In genomic region chr6:158825038-158825950, GRCh38 we compare ENCODE assay signal across 17 cellular contexts. TPM values are rescaled to one million over a fixed set of nuclear protein-coding genes. Genes with fewer than 3 reads are reported as not detected.
DNase-seq lines count a peak whose midpoint lies in the region; ATAC-seq, FAIRE-seq and TF ChIP-seq lines count a peak whose summit lies in the region.
"Had no signal": no experiment of that assay in that cellular context is flagged by ENCODE, and none has a peak within 500 bp of the region (broad histone marks: within the 10 kb centered on the region; RNA-seq: fewer than 3 reads in every experiment).

No MANE protein-coding gene starts in this region.

- H3K36me3 ChIP-seq in HEK293 (ENCODE audit: control insufficient read depth in 2 of 2, insufficient read depth in 1 of 2, low read length in 2 of 2) (no peaks in the 10 kb centered on the region), H1 (ENCODE audit: control insufficient read depth in 2 of 4, insufficient read depth in 4 of 4, low read length in 3 of 4) (no peaks in the 10 kb centered on the region), liver (ENCODE audit: control insufficient read depth in 4 of 4, insufficient read depth in 3 of 4, low read depth in 1 of 4, low read length in 3 of 4) (no peaks in the 10 kb centered on the region), smooth muscle cell (ENCODE audit: low read depth) (no peaks in the 10 kb centered on the region)

- CTCF ChIA-PET in HEK293 (lab: Yijun Ruan, JAX) (no interaction called here), H1 (lab: Charles Lee; ENCODE audit: partially characterized antibody) (interaction anchor here (0.6 to 1.6 kb wide), 8 partner anchors 8 to 203 kb away, joined by 3 read pairs; no protein-coding TSS in a partner anchor)

- H3K27me3 ChIP-seq in H1 (replicated peaks in 1 of 4; ENCODE audit: control insufficient read depth in 3 of 4, extremely low read depth in 1 of 4, insufficient read depth in 3 of 4, low read length in 3 of 4) (peaks cover 0 to 1% (median 0%) of the 10 kb centered on the region in 4 experiments; a peak in 3 of 7 replicates), liver (ENCODE audit: control insufficient read depth in 4 of 4, insufficient read depth in 4 of 4, low read length in 3 of 4) (no peaks in the 10 kb centered on the region), smooth muscle cell (ENCODE audit: low read depth) (no peaks in the 10 kb centered on the region)

- no peaks in the 10 kb centered on the region for H3F3A ChIP-seq in smooth muscle cell (ENCODE audit: low read depth)

- no peaks in the 10 kb centered on the region for H3K79me1 ChIP-seq in H1 (ENCODE audit: low read depth, low read length)

- H2AFZ ChIP-seq in H1 (ENCODE audit: low read length) (peak overlapping the region; percentile 47; the same call in 1 of the 2 replicates), smooth muscle cell (ENCODE audit: low read depth) (peak overlapping the region; percentile 31)

- H3K9me3 ChIP-seq in HEK293 (ENCODE audit: control insufficient read depth, insufficient read depth, low read depth, low read length) (no peaks in the 10 kb centered on the region), H1 (ENCODE audit: insufficient read depth in 2 of 2, low read depth in 1 of 2, low read length in 1 of 2) (peaks cover 0 to under 1% of the 10 kb centered on the region in 2 experiments; a peak in 1 of 4 replicates), liver (ENCODE audit: control insufficient read depth in 4 of 4, low read length in 3 of 4) (no peaks in the 10 kb centered on the region), smooth muscle cell (replicated peaks; ENCODE audit: low read depth) (no peaks in the 10 kb centered on the region)

- H3K23me2 ChIP-seq in H1 (ENCODE audit: low read depth, low read length) = no peaks in the 10 kb centered on the region

- no peak overlapping the region for H4K91ac ChIP-seq in H1 (replicated peaks; ENCODE audit: insufficient read length, low read length)

- no peak overlapping the region for H4K5ac ChIP-seq in H1 (ENCODE audit: insufficient read length, low read depth, low read length)

- H3K56ac ChIP-seq in H1 (replicated peaks; ENCODE audit: insufficient read length, low read depth, low read length) = no peak overlapping the region

- H2BK120ac ChIP-seq in H1 (replicated peaks; ENCODE audit: low read depth, low read length) = peak overlapping the region; percentile 44

- DNase-seq in H1 (ENCODE audit: low read depth in 1 of 2, low spot score in 2 of 2) (no peak), smooth muscle cell (lab: John Stamatoyannopoulos, UW; ENCODE audit: unreplicated experiment) (no peak), nucleus accumbens (lab: John Stamatoyannopoulos, UW) (no peak), endothelial cell (ENCODE audit: low spot score) (no peak)
- DNase-seq: activated naive CD4-positive, alpha-beta T cell treated with Interleukin-2 at 50 U/mL for 16 hours; AML-193; DMS79; effector CD8-positive, alpha-beta T cell; foreskin melanocyte; NCI-H1417 treated with DMSO at 0.1 percent for 48 hours; NCI-H345 had no signal

- H3K4me1 ChIP-seq in HEK293 (ENCODE audit: control insufficient read depth, insufficient read depth, low read length) (no peaks in the 10 kb centered on the region), H1 (replicated peaks in 1 of 4; ENCODE audit: control insufficient read depth in 3 of 4, insufficient read depth in 4 of 4, low read length in 3 of 4) (peaks cover 0 to 8% (median 5%) of the 10 kb centered on the region in 4 experiments; a peak in 3 of 7 replicates), liver (ENCODE audit: control insufficient read depth in 4 of 4, insufficient read depth in 4 of 4, low read length in 3 of 4) (peaks cover 0 to 6% (median under 1%) of the 10 kb centered on the region in 4 donors), smooth muscle cell (ENCODE audit: low read depth) (no peaks in the 10 kb centered on the region)

- no peaks in the 10 kb centered on the region for H4K20me1 ChIP-seq in H1 (replicated peaks in 1 of 2; ENCODE audit: control insufficient read depth in 1 of 2, insufficient read depth in 2 of 2, low read length in 2 of 2)
- H4K20me1 ChIP-seq in smooth muscle cell (ENCODE audit: low read depth) = no peaks in the 10 kb centered on the region

- no peaks in the 10 kb centered on the region for H3K9me3 Mint-ChIP-seq in endothelial cell (ENCODE audit: unreplicated experiment)
- H3K9me3 Mint-ChIP-seq: stimulated activated naive CD8-positive, alpha-beta T cell treated with anti-CD3 and anti-CD28 coated beads, Interleukin-15, Interleukin-2, amounts not matched to agents 100 ng/mL and 50 ng/mL, for 24 hours had no signal

- no peak overlapping the region for H3K4me3 Mint-ChIP-seq in endothelial cell (ENCODE audit: unreplicated experiment)
- H3K4me3 Mint-ChIP-seq: stimulated activated naive CD8-positive, alpha-beta T cell treated with anti-CD3 and anti-CD28 coated beads, Interleukin-15, Interleukin-2, amounts not matched to agents 100 ng/mL and 50 ng/mL, for 24 hours had no signal

- H2BK15ac ChIP-seq in H1 (ENCODE audit: low read length) = peak overlapping the region; percentile 90

- no peak overlapping the region for H3K23ac ChIP-seq in H1 (ENCODE audit: insufficient read length)

- peaks cover 3% of the 10 kb centered on the region for H3K27me3 Mint-ChIP-seq in endothelial cell (ENCODE audit: unreplicated experiment)
- H3K27me3 Mint-ChIP-seq: stimulated activated naive CD8-positive, alpha-beta T cell treated with anti-CD3 and anti-CD28 coated beads, Interleukin-15, Interleukin-2, amounts not matched to agents 100 ng/mL and 50 ng/mL, for 24 hours had no signal

- H3K27ac ChIP-seq in HEK293 (ENCODE audit: extremely low read depth, low read depth, low read length) = no peak overlapping the region
- H3K27ac ChIP-seq in H1 (ENCODE audit: low read depth, low read length) = no peak overlapping the region
- H3K27ac ChIP-seq in liver (ENCODE audit: low read depth in 1 of 2, low read length in 2 of 2) = peak overlapping the region in 1 of 2 donors; percentile 12
- H3K27ac ChIP-seq in smooth muscle cell (ENCODE audit: low read depth) = no peak overlapping the region

- TF ChIP-seq CTCF in HEK293 (tag by site-specific recombination; IDR thresholded peaks at IDR 0.05) (no peak), H1 (IDR thresholded peaks at IDR 0.05; ENCODE audit: control extremely low read depth in 1 of 3, insufficient read depth in 1 of 3, low read depth in 1 of 3, low read length in 3 of 3) (no peak), liver (IDR thresholded peaks at IDR 0.05; ENCODE audit: low read depth, low read length, missing input control) (no peak), smooth muscle cell (IDR thresholded peaks at IDR 0.05; ENCODE audit: borderline replicate concordance, insufficient read depth, poor library complexity, severe bottlenecking) (no peak), endothelial cell (IDR thresholded peaks at IDR 0.05; ENCODE audit: unreplicated experiment) (no peak)

- 85% methylated on average over 13 of the region's 13 CpGs; no CpG with 5 or more reads in 1 of the 2 experiments for WGBS in H1 (ENCODE audit: extremely low coverage in 1 of 2, insufficient coverage in 1 of 2, insufficient read length in 1 of 2, insufficient replicate concordance in 2 of 2, low coverage in 1 of 2, low lambda C conversion rate in 2 of 2, missing lambda C conversion rate in 1 of 2), 2 experiments
- 83% methylated on average over 13 of the region's 13 CpGs for WGBS in liver
- 79% methylated on average over 13 of the region's 13 CpGs for WGBS in smooth muscle cell (ENCODE audit: low lambda C conversion rate)

- H2BK12ac ChIP-seq in H1 (ENCODE audit: low read depth, low read length) = peak overlapping the region; percentile 82; the same call in 1 of the 2 replicates

- H3K79me2 ChIP-seq in H1 (ENCODE audit: control insufficient read depth in 1 of 2, insufficient read depth in 2 of 2, low read length in 2 of 2) (no peaks in the 10 kb centered on the region), smooth muscle cell (ENCODE audit: low read depth) (no peaks in the 10 kb centered on the region)

- TF ChIP-seq RAD21 in H1 (IDR thresholded peaks at IDR 0.05 in 1 of 2, conservative IDR thresholded peaks at IDR 0.05 in 1 of 2; ENCODE audit: low read depth in 2 of 2, low read length in 2 of 2) (no peak), liver (IDR thresholded peaks at IDR 0.05) (no peak)

- peak overlapping the region; percentile 39; the same call in 1 of the 2 replicates for H3K18ac ChIP-seq in H1 (ENCODE audit: extremely low read depth, low read length)

- POLR2A ChIA-PET in HEK293 (lab: Yijun Ruan, JAX) (interaction anchor here (1.4 to 2.1 kb wide), 2 partner anchors 12 to 44 kb away, joined by 4 to 9 read pairs; no protein-coding TSS in a partner anchor), H1 (lab: Charles Lee; ENCODE audit: partially characterized antibody) (no interaction called here)

- H3K4me3 ChIP-seq in HEK293 (ENCODE audit: low read depth, low read length) = no peak overlapping the region
- no peak overlapping the region for H3K4me3 ChIP-seq in H1 (ENCODE audit: extremely low read depth in 1 of 4, insufficient read depth in 2 of 4, low read depth in 3 of 4, low read length in 4 of 4)
- H3K4me3 ChIP-seq in liver (ENCODE audit: low read depth in 1 of 3, low read length in 3 of 3) = no peak overlapping the region
- H3K4me3 ChIP-seq in smooth muscle cell = no peak overlapping the region

- H3K27ac Mint-ChIP-seq in endothelial cell (ENCODE audit: unreplicated experiment) = no peak overlapping the region

- no peak overlapping the region for H3K9ac ChIP-seq in H1 (replicated peaks in 1 of 4; ENCODE audit: extremely low read depth in 1 of 4, low read depth in 3 of 4, low read length in 3 of 4)
- no peak overlapping the region for H3K9ac ChIP-seq in liver (ENCODE audit: low read depth in 1 of 2, low read length in 2 of 2)
- no peak overlapping the region for H3K9ac ChIP-seq in smooth muscle cell (ENCODE audit: low read depth)

- H3K4ac ChIP-seq in H1 (replicated peaks; ENCODE audit: insufficient read length, low read depth, low read length) = no peak overlapping the region

- H3K36me3 Mint-ChIP-seq in endothelial cell (ENCODE audit: low read depth, unreplicated experiment) = no peaks in the 10 kb centered on the region

- peaks cover 16% of the 10 kb centered on the region for H3K4me1 Mint-ChIP-seq in endothelial cell (ENCODE audit: unreplicated experiment)

- no peak for TF ChIP-seq EP300 in H1 (IDR thresholded peaks at IDR 0.05; ENCODE audit: borderline replicate concordance in 1 of 2, low read depth in 2 of 2, low read length in 2 of 2)

- H3K4me2 ChIP-seq in H1 (ENCODE audit: insufficient read depth in 1 of 2, low read depth in 2 of 2, low read length in 2 of 2) = no peak overlapping the region
- H3K4me2 ChIP-seq in smooth muscle cell = no peak overlapping the region

- no peak for TF ChIP-seq POLR2A in H1 (IDR thresholded peaks at IDR 0.05; ENCODE audit: control extremely low read depth in 1 of 2, low read depth in 2 of 2, low read length in 2 of 2)

- ATAC-seq in HG03139 (IDR thresholded peaks at IDR 0.05; ENCODE audit: unreplicated experiment) = no peak
- ATAC-seq in HG02763 (IDR thresholded peaks at IDR 0.05; ENCODE audit: unreplicated experiment) = no peak

- H4K8ac ChIP-seq in H1 (ENCODE audit: extremely low read depth, insufficient read depth, low read length) = no peak overlapping the region

- peak overlapping the region; percentile 34; the same call in 1 of the 2 replicates for H2BK20ac ChIP-seq in H1 (ENCODE audit: low read length)

- no peak for FAIRE-seq in H1 (lab: Jason Lieb, UNC)
- FAIRE-seq: islet of Langerhans had no signal

- H3K14ac ChIP-seq in H1 (ENCODE audit: insufficient read length) = no peak overlapping the region

- 0 out of 2 replicates have a peak overlapping the region, but pooled peaks have one; percentile 49 for H2BK5ac ChIP-seq in H1 (ENCODE audit: low read depth, low read length)

- no peak overlapping the region for H2AK5ac ChIP-seq in H1 (ENCODE audit: low read depth, low read length)

RNA-seq across cellular contexts. Expression of gene EZR, which starts 6.1 kb away (rescaled TPM):
- total RNA-seq in H1 (2021; fragmentation: NEBNext Ultra II Directional; extraction: Animal tissue kit (Norgen Biotek cat#: 25700)) = 286 and 287 TPM in 2 replicates
- polyA plus RNA-seq in H1 (2011; rRNA removed) (122 and 138 TPM in 2 replicates), liver (10 to 100 TPM; 22.0 to 35.4 TPM), smooth muscle cell (55.0 and 190 TPM in 2 replicates)
- 180 TPM for polyA plus RNA-seq in H1 (2011; cell fraction: cytosol; rRNA removed)
- polyA plus RNA-seq in H1 (2011; cell fraction: nucleus; rRNA removed) = 214 TPM
- 182 to 212 TPM (median 197 TPM) in 4 replicates for polyA plus RNA-seq in H1 (2012, experiment 1 of 2)
- polyA plus RNA-seq in H1 (2012, experiment 2 of 2) = 94.1 TPM
- 180 TPM for polyA plus RNA-seq in H1 (2013, experiment 1 of 2)
- polyA plus RNA-seq in H1 (2013, experiment 2 of 2) = 182 TPM
- polyA minus RNA-seq in H1 (2011; rRNA and poly(A)+ RNA removed) = 153 and 157 TPM in 2 replicates
- polyA minus RNA-seq in H1 (2011; cell fraction: cytosol; rRNA and poly(A)+ RNA removed) = 91.7 TPM
- 77.4 TPM for polyA minus RNA-seq in H1 (2011; cell fraction: nucleus; rRNA and poly(A)+ RNA removed)
- total RNA-seq in liver (10 to 100 TPM; 22.4 to 28.5 TPM), smooth muscle cell (98.4 and 113 TPM in 2 replicates), endothelial cell (ENCODE audit: unreplicated experiment) (125 TPM)
